19 cellular contexts compared by ENCODE assay signal in genomic region chr15:45854455-45855202, GRCh38.
DNase-seq lines count a peak whose midpoint lies in the region; ATAC-seq, FAIRE-seq and TF ChIP-seq lines count a peak whose summit lies in the region.
"Had no signal": no experiment of that assay in that cellular context is flagged by ENCODE, and none has a peak within 500 bp of the region (broad histone marks: within the 10 kb centered on the region; RNA-seq: fewer than 3 reads in every experiment).

No MANE protein-coding gene starts in this region.

- no peaks in the 10 kb centered on the region for H3K27me3 ChIP-seq in breast epithelium
- no peaks in the 10 kb centered on the region for H3K27me3 ChIP-seq in K562 (ENCODE audit: control insufficient read depth in 2 of 2, insufficient read depth in 2 of 2, low read length in 2 of 2)
- no peaks in the 10 kb centered on the region for H3K27me3 ChIP-seq in prostate gland (replicated peaks; ENCODE audit: insufficient read depth)

- no peak overlapping the region for H3K4me3 Mint-ChIP-seq in MCF 10A (ENCODE audit: unreplicated experiment)
- H3K4me3 Mint-ChIP-seq: CD14-positive monocyte; CD8-positive, alpha-beta T cell; IgD-negative memory B cell had no signal

- H3K36me3 ChIP-seq in breast epithelium (no peaks in the 10 kb centered on the region), K562 (ENCODE audit: control insufficient read depth, insufficient read depth, low read length) (no peaks in the 10 kb centered on the region), prostate gland (no peaks in the 10 kb centered on the region)
- H3K36me3 ChIP-seq: HAP-1 had no signal

- H3K9me3 Mint-ChIP-seq in MCF 10A (ENCODE audit: unreplicated experiment), result no peaks in the 10 kb centered on the region

- FAIRE-seq in K562 (lab: Jason Lieb, UNC), result no peak
- FAIRE-seq: A549, HTR-8/SVneo had no signal

- DNase-seq in MCF 10A (ENCODE audit: unreplicated experiment) (no peak), breast epithelium (ENCODE audit: low spot score in 2 of 2) (no peak), K562 (ENCODE audit: extremely low read depth in 1 of 4, low spot score in 3 of 4) (no peak), epithelial cell of esophagus (ENCODE audit: low read depth) (peak; percentile 50), prostate gland (ENCODE audit: low spot score) (peak; percentile 46), mucosa of gallbladder (ENCODE audit: low spot score) (no peak)
- DNase-seq: AML-193; Calu3; CD8-positive, alpha-beta T cell; DMS79 treated with DMSO at 0.1 percent for 48 hours; GF-D8 had no signal

- no peaks in the 10 kb centered on the region for H3K36me3 Mint-ChIP-seq in MCF 10A (ENCODE audit: insufficient read depth, unreplicated experiment)
- H3K36me3 Mint-ChIP-seq: CD14-positive monocyte; CD8-positive, alpha-beta T cell; IgD-negative memory B cell had no signal

- H3K27ac ChIP-seq in breast epithelium, result no peak overlapping the region
- no peak overlapping the region for H3K27ac ChIP-seq in K562 (ENCODE audit: extremely low read depth, low read depth, low read length)
- H3K27ac ChIP-seq in prostate gland, result peak overlapping the region; percentile 48 to 56
- H3K27ac ChIP-seq: 22Rv1, A549 had no signal

- no peaks in the 10 kb centered on the region for H3K4me1 ChIP-seq in breast epithelium
- no peaks in the 10 kb centered on the region for H3K4me1 ChIP-seq in K562 (replicated peaks in 1 of 2; ENCODE audit: control insufficient read depth in 2 of 2, insufficient read depth in 2 of 2, low read length in 2 of 2)
- peaks cover 5% of the 10 kb centered on the region for H3K4me1 ChIP-seq in prostate gland (replicated peaks)
- H3K4me1 ChIP-seq: A549, HAP-1 had no signal

- TF ChIP-seq POLR2A in breast epithelium (IDR thresholded peaks at IDR 0.05) (no peak), K562 (conservative IDR thresholded peaks at IDR 0.05) (no peak), prostate gland (IDR thresholded peaks at IDR 0.05) (no peak)

- BruUV-seq in MCF 10A (replicated peaks; lab: Mats Ljungman, UMichigan) (no TSS peak), K562 (replicated peaks; lab: Mats Ljungman, UMichigan) (no TSS peak)

- H3K4me3 ChIP-seq in breast epithelium (no peak overlapping the region), K562 (no peak overlapping the region), epithelial cell of esophagus (ENCODE audit: low read length) (no peak overlapping the region), prostate gland (no peak overlapping the region)
- H3K4me3 ChIP-seq: A549, HAP-1 had no signal

- H3K9me3 ChIP-seq in breast epithelium (no peaks in the 10 kb centered on the region), K562 (replicated peaks; ENCODE audit: control insufficient read depth, insufficient read depth, low read depth, low read length) (no peaks in the 10 kb centered on the region), prostate gland (no peaks in the 10 kb centered on the region)
- H3K9me3 ChIP-seq: A549, HAP-1 had no signal

- POLR2A ChIA-PET in MCF 10A (lab: Yijun Ruan, JAX) (interaction anchor here (0.6 to 1.7 kb wide), 3 partner anchors 10 to 65 kb away, joined by 3 to 4 read pairs (median 3); no protein-coding TSS in a partner anchor), K562 (lab: Yijun Ruan, JAX) (no interaction called here)

- no peaks in the 10 kb centered on the region for H3K9me1 ChIP-seq in K562 (ENCODE audit: control insufficient read depth, insufficient read depth, low read length)

- peaks cover 23% of the 10 kb centered on the region for H3K4me1 Mint-ChIP-seq in MCF 10A (ENCODE audit: insufficient read depth, unreplicated experiment)
- H3K4me1 Mint-ChIP-seq: CD14-positive monocyte, IgD-negative memory B cell had no signal

- in situ Hi-C loops in K562 (cut with MboI), result no loop called here

- H3K79me2 ChIP-seq in K562 (ENCODE audit: control insufficient read depth, insufficient read depth, low read length), result no peaks in the 10 kb centered on the region

- H2AFZ ChIP-seq in K562 (ENCODE audit: low read depth, low read length), result no peak overlapping the region

- ATAC-seq in K562 (no peak), HG03196 (IDR thresholded peaks at IDR 0.05; ENCODE audit: unreplicated experiment) (no peak)
- ATAC-seq in activated CD4-positive, CD25-positive, alpha-beta regulatory T cell treated with anti-CD3 and anti-CD28 coated beads, Interleukin-2, amount 50 U/mL, for 24 hours, result no peak
- ATAC-seq: A549; CD8-positive, alpha-beta T cell had no signal

- TF ChIP-seq EP300 in K562 (IDR thresholded peaks at IDR 0.05; ENCODE audit: low read length), result no peak

- intact Hi-C loops in MCF 10A (cut with micrococcal nuclease), result loop anchor here (5.0 kb wide), 1 partner anchor 63 kb away; no protein-coding TSS in a partner anchor
- intact Hi-C loops in breast epithelium (cut with DNase I; ENCODE audit: low total_unique reads), result no loop called here
- intact Hi-C loops in K562 (cut with micrococcal nuclease), result no loop called here
- intact Hi-C loops in prostate gland (cut with DNase I), result loop anchor here (5.0 to 10.0 kb wide), 2 partner anchors 38 to 140 kb away; no protein-coding TSS in a partner anchor

- no peak for TF ChIP-seq RAD21 in K562 (CRISPR knock-in tag; conservative IDR thresholded peaks at IDR 0.05 in 1 of 2, IDR thresholded peaks at IDR 0.05 in 1 of 2)

- no peaks in the 10 kb centered on the region for H3K27me3 Mint-ChIP-seq in MCF 10A (ENCODE audit: insufficient read depth, unreplicated experiment)

- no peaks in the 10 kb centered on the region for H4K20me1 ChIP-seq in K562 (replicated peaks; ENCODE audit: control insufficient read depth, insufficient read depth, low read length)

- WGBS in K562 (ENCODE audit: insufficient coverage, low coverage, missing lambda C conversion rate), result 6% methylated on average over 6 of the region's 6 CpGs
- 43% methylated on average over 6 of the region's 6 CpGs for WGBS in prostate gland

- H3K9ac ChIP-seq in K562 (ENCODE audit: insufficient read depth in 1 of 2, low read depth in 2 of 2, low read length in 2 of 2), result no peak overlapping the region

- peak overlapping the region; percentile 74 for H3K27ac Mint-ChIP-seq in MCF 10A (ENCODE audit: low read depth, unreplicated experiment)
- H3K27ac Mint-ChIP-seq: CD14-positive monocyte; CD8-positive, alpha-beta T cell; IgD-negative memory B cell had no signal

- TF ChIP-seq CTCF in MCF 10A (IDR thresholded peaks at IDR 0.05; ENCODE audit: unreplicated experiment) (no peak), breast epithelium (IDR thresholded peaks at IDR 0.05) (no peak), K562 (IDR thresholded peaks at IDR 0.05 in 2 of 3, conservative IDR thresholded peaks at IDR 0.05 in 1 of 3; ENCODE audit: insufficient read depth in 2 of 3, low read depth in 1 of 3, low read length in 3 of 3) (no peak), epithelial cell of esophagus (IDR thresholded peaks at IDR 0.05; ENCODE audit: insufficient read depth, low read depth, low read length, missing control alignments) (no peak), prostate gland (IDR thresholded peaks at IDR 0.05) (no peak)

- CTCF ChIA-PET in MCF 10A (lab: Yijun Ruan, JAX) (interaction anchor here (0.7 to 2.2 kb wide), 4 partner anchors 16 to 65 kb away, joined by 3 to 17 read pairs (median 6); no protein-coding TSS in a partner anchor), K562 (lab: Yijun Ruan, JAX; ENCODE audit: low intra/inter-chr PET ratio) (no interaction called here)

- H3K4me2 ChIP-seq in K562 (ENCODE audit: insufficient read depth, low read length), result no peak overlapping the region
- H3K4me2 ChIP-seq: A549 had no signal

TF ChIP-seq in K562, 482 proteins besides CTCF, POLR2A, EP300 and RAD21 (continues in another document):
- no peak for TF ChIP-seq ZNF76 (CRISPR knock-in tag; IDR thresholded peaks at IDR 0.05; ENCODE audit: borderline replicate concordance)
- no peak for TF ChIP-seq ATF1 (CRISPR knock-in tag; IDR thresholded peaks at IDR 0.05)
- TF ChIP-seq ATF1 (tag; IDR thresholded peaks at IDR 0.05), result no peak
- no peak for TF ChIP-seq SIN3B (IDR thresholded peaks at IDR 0.05; ENCODE audit: low read depth)
- no peak for TF ChIP-seq ZNF518B (CRISPR knock-in tag; IDR thresholded peaks at IDR 0.05)
- TF ChIP-seq, protein P1, sequence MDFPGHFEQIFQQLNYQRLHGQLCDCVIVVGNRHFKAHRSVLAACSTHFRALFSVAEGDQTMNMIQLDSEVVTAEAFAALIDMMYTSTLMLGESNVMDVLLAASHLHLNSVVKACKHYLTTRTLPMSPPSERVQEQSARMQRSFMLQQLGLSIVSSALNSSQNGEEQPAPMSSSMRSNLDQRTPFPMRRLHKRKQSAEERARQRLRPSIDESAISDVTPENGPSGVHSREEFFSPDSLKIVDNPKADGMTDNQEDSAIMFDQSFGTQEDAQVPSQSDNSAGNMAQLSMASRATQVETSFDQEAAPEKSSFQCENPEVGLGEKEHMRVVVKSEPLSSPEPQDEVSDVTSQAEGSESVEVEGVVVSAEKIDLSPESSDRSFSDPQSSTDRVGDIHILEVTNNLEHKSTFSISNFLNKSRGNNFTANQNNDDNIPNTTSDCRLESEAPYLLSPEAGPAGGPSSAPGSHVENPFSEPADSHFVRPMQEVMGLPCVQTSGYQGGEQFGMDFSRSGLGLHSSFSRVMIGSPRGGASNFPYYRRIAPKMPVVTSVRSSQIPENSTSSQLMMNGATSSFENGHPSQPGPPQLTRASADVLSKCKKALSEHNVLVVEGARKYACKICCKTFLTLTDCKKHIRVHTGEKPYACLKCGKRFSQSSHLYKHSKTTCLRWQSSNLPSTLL (IDR thresholded peaks at IDR 0.05), result no peak
- no peak for TF ChIP-seq CAMTA2 (CRISPR knock-in tag; conservative IDR thresholded peaks at IDR 0.05)

Comparison
In these comparisons a context has a peak if more than half of its experiments do, and no peak if none do; other contexts are left out.
1. intact Hi-C loops: an anchor here in MCF 10A (5.0 kb wide) and prostate gland (5.0 to 10.0 kb wide); none called in breast epithelium and K562.
2. DNase-seq: peak in epithelial cell of esophagus (single experiment) and prostate gland (single experiment); none in MCF 10A (single experiment), breast epithelium (0 of 2), K562 (0 of 4) and mucosa of gallbladder (single experiment).
3. H3K27ac ChIP-seq: peak in prostate gland (2 of 2); none in breast epithelium (0 of 2) and K562 (single experiment).